1 cellular context compared by ENCODE assay signal in genomic region chr1:167460836-167461235, GRCh38.
TF ChIP-seq lines count a peak whose summit lies in the region.

No MANE protein-coding gene starts in this region.

TF ChIP-seq in HepG2, 621 proteins besides CTCF, POLR2A, EP300 and RAD21 (continued from another document):
- TF ChIP-seq ZNF644 (CRISPR knock-in tag; IDR thresholded peaks at IDR 0.05; ENCODE audit: low read depth), result no peak
- no peak for TF ChIP-seq MAF1 (CRISPR knock-in tag; IDR thresholded peaks at IDR 0.05; ENCODE audit: borderline replicate concordance)
- TF ChIP-seq ZNF550 (CRISPR knock-in tag; IDR thresholded peaks at IDR 0.05; ENCODE audit: borderline replicate concordance), result no peak
- TF ChIP-seq ATRX (CRISPR knock-in tag; IDR thresholded peaks at IDR 0.05; ENCODE audit: borderline replicate concordance), result no peak
- TF ChIP-seq ARNTL (CRISPR knock-in tag; IDR thresholded peaks at IDR 0.05), result no peak
- no peak for TF ChIP-seq NFAT5 (CRISPR knock-in tag; IDR thresholded peaks at IDR 0.05)
- no peak for TF ChIP-seq TIGD3 (CRISPR knock-in tag; IDR thresholded peaks at IDR 0.05; ENCODE audit: borderline replicate concordance)
- no peak for TF ChIP-seq YEATS4 (CRISPR knock-in tag; IDR thresholded peaks at IDR 0.05; ENCODE audit: borderline replicate concordance)
- TF ChIP-seq THYN1 (CRISPR knock-in tag; IDR thresholded peaks at IDR 0.05; ENCODE audit: borderline replicate concordance, low read depth), result no peak
- no peak for TF ChIP-seq ZSCAN12 (CRISPR knock-in tag; IDR thresholded peaks at IDR 0.05)
- TF ChIP-seq NFKBIZ (CRISPR knock-in tag; IDR thresholded peaks at IDR 0.05), result no peak
- TF ChIP-seq SOX13 (IDR thresholded peaks at IDR 0.05), result no peak
- TF ChIP-seq SOX13 (CRISPR knock-in tag; conservative IDR thresholded peaks at IDR 0.05 in 1 of 2, IDR thresholded peaks at IDR 0.05 in 1 of 2), result no peak
- no peak for TF ChIP-seq MYNN (CRISPR knock-in tag; IDR thresholded peaks at IDR 0.05; ENCODE audit: low read depth)
